12 cellular contexts compared by ENCODE assay signal in the genomic region with DNA sequence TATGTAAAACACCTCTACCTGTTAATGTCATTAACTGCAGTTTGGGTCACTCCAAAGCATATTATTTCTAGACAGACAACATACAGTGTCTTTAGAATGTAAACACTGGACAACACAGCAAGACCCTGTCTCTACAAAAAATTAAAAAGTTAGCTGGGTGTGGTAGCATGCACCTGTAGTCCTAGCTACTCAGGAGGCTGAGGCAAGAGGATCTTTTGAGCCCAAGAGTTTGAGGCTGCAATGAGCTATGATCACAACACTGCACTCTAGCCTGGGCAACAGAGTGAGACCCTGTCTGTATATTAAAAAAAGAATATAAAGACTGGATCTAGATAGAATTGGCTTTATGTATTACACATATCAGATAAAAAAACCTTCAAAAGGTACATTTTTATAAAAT. TPM values are rescaled to one million over a fixed set of nuclear protein-coding genes. Genes with fewer than 3 reads are reported as not detected.
"Had no signal": no experiment of that assay in that cellular context is flagged by ENCODE, and none has a peak within 500 bp of the region (broad histone marks: within the 10 kb centered on the region; RNA-seq: fewer than 3 reads in every experiment).

No MANE protein-coding gene starts in this region.

- H2AFZ ChIP-seq: GM23248, GM23338 had no signal

- H3K27ac ChIP-seq: GM23248 had no signal

- ATAC-seq: GM23338, HCT116 had no signal

- H3K4me3 ChIP-seq: GM23248, GM23338, HAP-1 had no signal

- H3K4me2 ChIP-seq: GM23338 had no signal

- DNase-seq: GM23248, GOT3, H7, H9, HCEC 1CT, HFFc6 had no signal

- H3K9ac ChIP-seq: GM23248 had no signal

- H3K36me3 ChIP-seq: HAP-1 had no signal

- H3K4me1 ChIP-seq: HAP-1 had no signal

- H3K9me3 ChIP-seq: HAP-1 had no signal

- FAIRE-seq: H1, H54 had no signal

RNA-seq across cellular contexts. Expression of a gene that starts 20.0 kb away (rescaled TPM):
- total RNA-seq: GM23338, H1, H4, H9 had no signal
- polyA plus RNA-seq: GM23338, H1 had no signal
